Comparison of ENCODE assay signal across 1 cellular context in the genomic region with DNA sequence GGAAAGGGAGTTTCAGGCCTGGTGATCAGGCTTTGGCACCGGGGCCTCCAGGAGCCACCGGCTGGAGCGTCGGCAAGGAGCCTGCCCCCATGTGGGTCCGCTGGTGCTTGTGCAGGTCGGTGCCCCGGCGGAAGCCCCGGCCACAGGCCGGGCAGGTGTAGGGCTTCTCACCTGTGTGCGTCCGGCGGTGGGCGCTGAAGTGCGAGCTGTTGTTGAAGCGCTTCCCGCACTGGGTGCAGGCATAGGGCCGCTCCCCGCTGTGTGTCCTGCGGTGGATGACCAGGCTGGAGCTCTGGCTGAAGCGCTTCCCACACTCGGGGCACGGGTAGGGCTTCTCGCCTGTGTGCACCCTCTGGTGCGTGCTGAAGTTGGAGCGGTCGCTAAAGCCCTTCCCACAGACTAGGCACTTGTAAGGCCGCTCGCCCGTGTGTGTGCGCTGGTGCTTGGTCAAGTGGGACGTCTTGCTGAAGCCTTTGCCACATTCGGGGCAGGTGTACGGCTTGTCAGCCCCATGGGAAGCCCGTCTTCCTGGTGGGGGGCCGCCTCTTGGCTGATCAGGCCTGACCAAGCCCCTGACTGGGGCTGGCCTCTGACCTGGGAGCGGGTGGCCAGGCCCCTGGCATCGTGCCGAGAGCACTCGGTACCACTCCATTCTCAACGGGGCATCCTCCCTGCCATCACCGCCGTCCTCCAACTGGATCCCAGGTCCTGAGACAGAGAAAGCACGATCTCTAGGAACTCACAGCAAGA.
TF ChIP-seq lines count a peak whose summit lies in the region.

No MANE protein-coding gene starts in this region.

TF ChIP-seq in IMR-90, 13 proteins besides CTCF, POLR2A, EP300 and RAD21:
- TF ChIP-seq RFX5 (IDR thresholded peaks at IDR 0.05; ENCODE audit: low read depth, low read length) (no peak), RCOR1 (IDR thresholded peaks at IDR 0.05; ENCODE audit: insufficient replicate concordance, low read length) (no peak), NFE2L2 (IDR thresholded peaks at IDR 0.05; ENCODE audit: low read depth, low read length) (no peak), MXI1 (IDR thresholded peaks at IDR 0.05; ENCODE audit: borderline replicate concordance, low read depth, low read length) (no peak), MAZ (IDR thresholded peaks at IDR 0.05; ENCODE audit: borderline replicate concordance, low read depth, low read length) (no peak), FOS (IDR thresholded peaks at IDR 0.05; ENCODE audit: low read depth, low read length) (no peak), MAFK (IDR thresholded peaks at IDR 0.05; ENCODE audit: low read depth, low read length) (no peak), ELK1 (IDR thresholded peaks at IDR 0.05; ENCODE audit: borderline replicate concordance, low read depth, low read length) (no peak)
